9 cellular contexts compared by ENCODE assay signal in genomic region chr1:200535605-200536004, GRCh38.
DNase-seq lines count a peak whose midpoint lies in the region; ATAC-seq and TF ChIP-seq lines count a peak whose summit lies in the region.
"Had no signal": no experiment of that assay in that cellular context is flagged by ENCODE, and none has a peak within 500 bp of the region (broad histone marks: within the 10 kb centered on the region; RNA-seq: fewer than 3 reads in every experiment).

No MANE protein-coding gene starts in this region.

- TF ChIP-seq EP300 in esophagus muscularis mucosa (IDR thresholded peaks at IDR 0.05), result no peak

- no peak overlapping the region for H3K4me3 ChIP-seq in NT2/D1 (ENCODE audit: insufficient read length, low read depth)
- H3K4me3 ChIP-seq in epithelial cell of esophagus (ENCODE audit: low read length), result no peak overlapping the region
- no peak overlapping the region for H3K4me3 ChIP-seq in esophagus muscularis mucosa
- H3K4me3 ChIP-seq: thoracic aorta had no signal

- ATAC-seq in GM21723 (IDR thresholded peaks at IDR 0.05; ENCODE audit: unreplicated experiment), result peak; percentile 61
- ATAC-seq in GM21515 (IDR thresholded peaks at IDR 0.05; ENCODE audit: unreplicated experiment), result no peak

- H3K4me1 ChIP-seq in NT2/D1 (ENCODE audit: insufficient read depth, insufficient read length) (peaks cover 5% of the 10 kb centered on the region), esophagus muscularis mucosa (no peaks in the 10 kb centered on the region)

- TF ChIP-seq POLR2A in esophagus muscularis mucosa (IDR thresholded peaks at IDR 0.05; ENCODE audit: low read depth), result no peak

- H3K27ac ChIP-seq in esophagus muscularis mucosa (replicated peaks in 1 of 4), result no peak overlapping the region
- H3K27ac ChIP-seq: thoracic aorta had no signal

- H3K27me3 ChIP-seq in NT2/D1 (ENCODE audit: insufficient read depth, insufficient read length), result no peaks in the 10 kb centered on the region
- H3K27me3 ChIP-seq in esophagus muscularis mucosa, result peaks cover 0 to 4% (median 0%) of the 10 kb centered on the region in 4 donors

- whole genome bisulfite sequencing in esophagus muscularis mucosa, result 74% methylated on average over 4 of the region's 4 CpGs

- intact Hi-C loops in esophagus muscularis mucosa (cut with DNase I), result no loop called here

- H3K36me3 ChIP-seq in NT2/D1 (ENCODE audit: insufficient read depth, insufficient read length, low read length) (no peaks in the 10 kb centered on the region), esophagus muscularis mucosa (no peaks in the 10 kb centered on the region)
- H3K36me3 ChIP-seq: thoracic aorta had no signal

- DNase-seq in NCI-H1436 (lab: John Stamatoyannopoulos, UW) (peak; percentile 56), NCI-H1436 treated with DMSO at 0.1 percent for 48 hours (lab: John Stamatoyannopoulos, UW) (no peak), NT2/D1 (ENCODE audit: low read depth, low spot score) (peak; percentile 20), epithelial cell of esophagus (ENCODE audit: low read depth) (peak; percentile 86), C1 segment of cervical spinal cord (lab: John Stamatoyannopoulos, UW) (no peak), esophagus muscularis mucosa (ENCODE audit: extremely low spot score) (no peak)

- TF ChIP-seq CTCF in epithelial cell of esophagus (IDR thresholded peaks at IDR 0.05; ENCODE audit: insufficient read depth, low read depth, low read length, missing control alignments) (peak; percentile 53), esophagus muscularis mucosa (IDR thresholded peaks at IDR 0.05) (no peak)

- no peak overlapping the region for H3K9ac ChIP-seq in NT2/D1 (ENCODE audit: insufficient read length, low read depth)

- H3K9me3 ChIP-seq in NT2/D1 (ENCODE audit: insufficient read depth, low read length), result no peaks in the 10 kb centered on the region
- no peaks in the 10 kb centered on the region for H3K9me3 ChIP-seq in esophagus muscularis mucosa
- H3K9me3 ChIP-seq: thoracic aorta had no signal

Comparison
In these comparisons a context has a peak if more than half of its experiments do, and no peak if none do; other contexts are left out.
1. DNase-seq: peak in NCI-H1436 (single experiment), NT2/D1 (single experiment) and epithelial cell of esophagus (single experiment); none in NCI-H1436 treated with DMSO at 0.1 percent for 48 hours (single experiment), C1 segment of cervical spinal cord (0 of 14) and esophagus muscularis mucosa (single experiment).